Comparison of ENCODE assay signal across 9 cellular contexts in genomic region chr11:18699848-18700261, GRCh38. TPM values are rescaled to one million over a fixed set of nuclear protein-coding genes. Genes with fewer than 3 reads are reported as not detected.
DNase-seq lines count a peak whose midpoint lies in the region; ATAC-seq and TF ChIP-seq lines count a peak whose summit lies in the region.
"Had no signal": no experiment of that assay in that cellular context is flagged by ENCODE, and none has a peak within 500 bp of the region (broad histone marks: within the 10 kb centered on the region; RNA-seq: fewer than 3 reads in every experiment).

No MANE protein-coding gene starts in this region.

- H2AFZ ChIP-seq in parathyroid adenoma: no peak overlapping the region

- POLR2A ChIA-PET in Caco-2 (lab: Charles Lee): no interaction called here

- H3K4me1 ChIP-seq in Caco-2: peaks cover 4% of the 10 kb centered on the region
- peaks cover 49% of the 10 kb centered on the region for H3K4me1 ChIP-seq in SJCRH30
- peaks cover 4% of the 10 kb centered on the region for H3K4me1 ChIP-seq in parathyroid adenoma

- H3K9ac ChIP-seq in parathyroid adenoma: no peak overlapping the region

- BruUV-seq in Caco-2 (replicated peaks; lab: Mats Ljungman, UMichigan): no TSS peak

- intact Hi-C loops in Caco-2 (cut with micrococcal nuclease; ENCODE audit: unreplicated experiment): loop anchor here (2.0 kb wide), 1 partner anchor 65 kb away; no protein-coding TSS in a partner anchor
- intact Hi-C loops in head of caudate nucleus (cut with DNase I): loop anchor here (5.0 to 10.0 kb wide), 2 partner anchors 68 to 175 kb away; partner anchors contain the start of genes SPTY2D1 and TSG101

- H3K36me3 Mint-ChIP-seq in Caco-2 (ENCODE audit: insufficient read depth, unreplicated experiment): peaks cover 4% of the 10 kb centered on the region

- CTCF ChIA-PET in Caco-2 (lab: Charles Lee): no interaction called here

- no peaks in the 10 kb centered on the region for H3K36me3 ChIP-seq in Caco-2 (ENCODE audit: control insufficient read depth, insufficient read depth, low read length)
- no peaks in the 10 kb centered on the region for H3K36me3 ChIP-seq in SJCRH30
- no peaks in the 10 kb centered on the region for H3K36me3 ChIP-seq in parathyroid adenoma (ENCODE audit: control insufficient read depth, insufficient read depth, low read length)

- H3K79me2 ChIP-seq in parathyroid adenoma: no peaks in the 10 kb centered on the region

- no peaks in the 10 kb centered on the region for H3K9me3 Mint-ChIP-seq in Caco-2 (ENCODE audit: unreplicated experiment)

- H3K4me3 ChIP-seq in Caco-2 (ENCODE audit: low read depth, low read length) (no peak overlapping the region), SJCRH30 (peak overlapping the region; percentile 79), parathyroid adenoma (ENCODE audit: low read depth, low read length) (no peak overlapping the region)

- ATAC-seq in HG02852 (IDR thresholded peaks at IDR 0.05; ENCODE audit: unreplicated experiment): no peak
- ATAC-seq in HG02588 (IDR thresholded peaks at IDR 0.05; ENCODE audit: unreplicated experiment): no peak

- peak overlapping the region; percentile 68 for H3K4me3 Mint-ChIP-seq in Caco-2 (ENCODE audit: unreplicated experiment)

- H3K9me3 ChIP-seq in Caco-2 (no peaks in the 10 kb centered on the region), SJCRH30 (replicated peaks) (no peaks in the 10 kb centered on the region), parathyroid adenoma (ENCODE audit: control insufficient read depth, low read length) (no peaks in the 10 kb centered on the region)

- peak overlapping the region; percentile 90 for H3K27ac ChIP-seq in SJCRH30
- H3K27ac ChIP-seq in parathyroid adenoma: no peak overlapping the region

- peaks cover 24% of the 10 kb centered on the region for H3K27me3 Mint-ChIP-seq in Caco-2 (ENCODE audit: insufficient read depth, unreplicated experiment)

- DNase-seq in Caco-2 (no peak), SJCRH30 (peak; percentile 66 to 77), head of caudate nucleus (peak in 32 of 42 donors; percentile 18 to 72 (median 50)), AG08395 (ENCODE audit: low spot score) (no peak), NAMALWA (ENCODE audit: low spot score) (no peak)
- DNase-seq: NCI-H2171 treated with DMSO at 0.1 percent for 48 hours had no signal

- H3K4me2 ChIP-seq in parathyroid adenoma (ENCODE audit: low read length): peak overlapping the region; percentile 53

- TF ChIP-seq CTCF in Caco-2 (IDR thresholded peaks at IDR 0.05; ENCODE audit: insufficient read depth in 1 of 2, low read depth in 1 of 2, low read length in 1 of 2, severe bottlenecking in 1 of 2, unreplicated experiment in 1 of 2) (no peak), parathyroid adenoma (IDR thresholded peaks at IDR 0.05) (no peak)

- H3K27me3 ChIP-seq in Caco-2 (replicated peaks; ENCODE audit: control insufficient read depth, insufficient read depth, low read length) (peaks cover 1% of the 10 kb centered on the region), SJCRH30 (no peaks in the 10 kb centered on the region), parathyroid adenoma (ENCODE audit: control insufficient read depth, insufficient read depth, low read length) (no peaks in the 10 kb centered on the region)

- H3K27ac Mint-ChIP-seq in Caco-2 (ENCODE audit: unreplicated experiment): no peak overlapping the region

- H3K4me1 Mint-ChIP-seq in Caco-2 (ENCODE audit: low read depth, unreplicated experiment): peaks cover 8% of the 10 kb centered on the region

RNA-seq across cellular contexts. Expression of gene TMEM86A, which starts 1.3 kb away (rescaled TPM):
- total RNA-seq in Caco-2 (2022): 0.19 and 0.25 TPM in 2 replicates
- total RNA-seq in SJCRH30 (2014; rRNA removed; shearing (Covaris generic)): 5.4 and 5.8 TPM in 2 replicates

RNA-seq across cellular contexts. Expression of gene IGSF22, which starts 26.1 kb away (rescaled TPM):
- not detected in 2 replicates for total RNA-seq in Caco-2 (2022)
- 0.08 and 0.28 TPM in 2 replicates for total RNA-seq in SJCRH30 (2014; rRNA removed; shearing (Covaris generic))

Comparison
In these comparisons a context has a peak if more than half of its experiments do, and no peak if none do; other contexts are left out.
1. DNase-seq: peak in SJCRH30 (2 of 2) and head of caudate nucleus (32 of 42); none in Caco-2 (0 of 2), AG08395 (single experiment) and NAMALWA (single experiment).